In genomic region chr13:29816715-29817114, GRCh38 we compare ENCODE assay signal across 34 cellular contexts.
"Had no signal": no experiment of that assay in that cellular context is flagged by ENCODE, and none has a peak within 500 bp of the region (broad histone marks: within the 10 kb centered on the region; RNA-seq: fewer than 3 reads in every experiment).

No MANE protein-coding gene starts in this region.

- H3K27me3 Mint-ChIP-seq: activated CD4-positive, alpha-beta memory T cell treated with anti-CD3 and anti-CD28 coated beads, Interleukin-2, amount 10 ng/mL, durations not matched to agents 7 days and 5 days; activated CD4-positive, alpha-beta T cell treated with anti-CD3 and anti-CD28 coated beads, Interleukin-2, amount 10 ng/mL, durations not matched to agents 7 days and 5 days; activated T-cell treated with anti-CD3 and anti-CD28 coated beads, Interleukin-2, amount 50 U/mL, for 24 hours; activated T-helper 17 cell treated with anti-CD3 and anti-CD28 coated beads, Interleukin-2, amount 50 U/mL, for 72 hours had no signal

- H3K4me3 Mint-ChIP-seq: activated CD4-positive, alpha-beta memory T cell treated with anti-CD3 and anti-CD28 coated beads, Interleukin-2, amount 10 ng/mL, durations not matched to agents 7 days and 5 days; activated CD4-positive, alpha-beta T cell treated with anti-CD3 and anti-CD28 coated beads, Interleukin-2, amount 10 ng/mL, durations not matched to agents 7 days and 5 days; activated T-helper 17 cell treated with anti-CD3 and anti-CD28 coated beads, Interleukin-2, amount 50 U/mL, for 72 hours; T-helper 1 cell treated with Interleukin-12 subunit alpha and Interleukin-12 subunit beta and Interleukin-4 antibody, amounts not matched to agents 30 μg/mL and 1 μg/mL, for 36 hours had no signal

- H3K9me3 ChIP-seq: gastroesophageal sphincter, left lung, lower lobe of right lung, testis, transverse colon had no signal

- ATAC-seq: activated T-helper 17 cell treated with anti-CD3 and anti-CD28 coated beads, Interleukin-2, amount 50 U/mL, for 72 hours; gastroesophageal sphincter; left lung; lower lobe of right lung; right cardiac atrium; stimulated activated naive CD8-positive, alpha-beta T cell treated with anti-CD3 and anti-CD28 coated beads, Interleukin-15, Interleukin-2, amounts not matched to agents 100 U/mL and 50 U/mL, for 24 hours had no signal

- H3K27ac Mint-ChIP-seq: activated CD4-positive, alpha-beta memory T cell treated with anti-CD3 and anti-CD28 coated beads, Interleukin-2, amount 10 ng/mL, durations not matched to agents 7 days and 5 days; activated CD4-positive, alpha-beta T cell treated with anti-CD3 and anti-CD28 coated beads, Interleukin-2, amount 10 ng/mL, durations not matched to agents 7 days and 5 days; activated T-helper 17 cell treated with anti-CD3 and anti-CD28 coated beads, Interleukin-2, amount 50 U/mL, for 72 hours; T-helper 1 cell treated with Interleukin-12 subunit alpha and Interleukin-12 subunit beta and Interleukin-4 antibody, amounts not matched to agents 30 μg/mL and 1 μg/mL, for 36 hours had no signal

- H3K27ac ChIP-seq: brain microvascular endothelial cell, coronary artery, gastroesophageal sphincter, left lung, lower lobe of right lung, testis, transverse colon, VCaP had no signal

- H3K36me3 ChIP-seq: brain microvascular endothelial cell, gastroesophageal sphincter, left lung, lower lobe of right lung, transverse colon had no signal

- DNase-seq: activated CD4-positive, alpha-beta memory T cell treated with anti-CD3 and anti-CD28 coated beads, Interleukin-2, amount 10 ng/mL, durations not matched to agents 7 days and 5 days; activated CD4-positive, alpha-beta T cell treated with anti-CD3 and anti-CD28 coated beads, Interleukin-2, amount 10 ng/mL, durations not matched to agents 7 days and 5 days; activated CD4-positive, CD25-positive, alpha-beta regulatory T cell treated with anti-CD3 and anti-CD28 coated beads, Interleukin-2, amount 50 U/mL, for 72 hours; activated CD8-positive, alpha-beta memory T cell treated with anti-CD3 and anti-CD28 coated beads, Interleukin-2, amount 50 U/mL, for 48 hours; activated gamma-delta T cell treated with Interleukin-2 at 50 U/mL for 16 hours; activated naive CD4-positive, alpha-beta T cell treated with anti-CD3 and anti-CD28 coated beads, Interleukin-2, amount 50 U/mL, for 16 hours; activated T-cell treated with anti-CD3 and anti-CD28 coated beads, Interleukin-2, amount 50 U/mL, for 24 hours; amniotic stem cell; brain microvascular endothelial cell; dorsolateral prefrontal cortex; effector memory CD4-positive, alpha-beta T cell; erythroblast; head of caudate nucleus; hippocampal formation; immature natural killer cell; kidney glomerular epithelial cell; left lung; lower lobe of right lung; mesendoderm; posterior cingulate gyrus; right cardiac atrium; stimulated activated CD4-positive, alpha-beta T cell treated with anti-CD3 and anti-CD28 coated beads, Interleukin-15, amount 100 ng/mL, for 24 hours; stimulated activated CD4-positive, alpha-beta T cell treated with anti-CD3 and anti-CD28 coated beads, Interleukin-2, amount 100 ng/mL, for 24 hours; stimulated activated naive CD8-positive, alpha-beta T cell treated with anti-CD3 and anti-CD28 coated beads, Interleukin-15, Interleukin-2, amounts not matched to agents 100 U/mL and 50 U/mL, for 24 hours; T-helper 9 cell; testis; transverse colon had no signal

- H3K9me3 Mint-ChIP-seq: activated CD4-positive, alpha-beta memory T cell treated with anti-CD3 and anti-CD28 coated beads, Interleukin-2, amount 10 ng/mL, durations not matched to agents 7 days and 5 days; activated T-cell treated with anti-CD3 and anti-CD28 coated beads, Interleukin-2, amount 50 U/mL, for 24 hours; activated T-helper 17 cell treated with anti-CD3 and anti-CD28 coated beads, Interleukin-2, amount 50 U/mL, for 72 hours; immature natural killer cell; T-helper 1 cell treated with Interleukin-12 subunit alpha and Interleukin-12 subunit beta and Interleukin-4 antibody, amounts not matched to agents 30 μg/mL and 1 μg/mL, for 36 hours had no signal

- H3K4me3 ChIP-seq: coronary artery, gastroesophageal sphincter, left lung, lower lobe of right lung, testis, transverse colon had no signal

- FAIRE-seq: astrocyte, TTC549 had no signal

- H3K27me3 ChIP-seq: brain microvascular endothelial cell, dorsolateral prefrontal cortex, gastroesophageal sphincter, left lung, testis, transverse colon had no signal
